8 cellular contexts compared by ENCODE assay signal in genomic region chr14:67695394-67695949, GRCh38. TPM values are rescaled to one million over a fixed set of nuclear protein-coding genes. Genes with fewer than 3 reads are reported as not detected.
DNase-seq lines count a peak whose midpoint lies in the region; ATAC-seq, FAIRE-seq and TF ChIP-seq lines count a peak whose summit lies in the region.

Gene RDH11, minus strand, starts transcription at chr14:67695764. Its CDS starts 61 bp downstream, at chr14:67695703.

- peak; percentile 98 for FAIRE-seq in HepG2 (lab: Jason Lieb, UNC)

- ATAC-seq in GM19328 (IDR thresholded peaks at IDR 0.05; ENCODE audit: unreplicated experiment) (peak; percentile 85), HG03520 (IDR thresholded peaks at IDR 0.05; ENCODE audit: unreplicated experiment) (peak; percentile 65), HepG2 (peak; percentile 96)

- TF ChIP-seq RAD21 in HepG2 (CRISPR knock-in tag; IDR thresholded peaks at IDR 0.05), result 0 out of 2 replicates have a peak, but pooled peaks have one; percentile 17

- H3K9ac ChIP-seq in BLaER1 treated with 17β-estradiol and CSF1 and Interleukin-3, amounts not matched to agents 10 nM and 100 nM, result peak within 1 kb of the TSS; percentile 78 to 91 (median 85)
- H3K9ac ChIP-seq in HepG2 (ENCODE audit: insufficient read depth, low read depth, low read length), result peak within 1 kb of the TSS; percentile 96

- H3K36me3 ChIP-seq in BLaER1 treated with 17β-estradiol and CSF1 and Interleukin-3, amounts not matched to agents 10 nM and 100 nM, result peaks cover 21 to 35% (median 28%) of the 10 kb centered on the region in 11 experiments
- peaks cover 5 to 26% of the 10 kb centered on the region in 2 experiments for H3K36me3 ChIP-seq in HepG2 (replicated peaks in 1 of 2; ENCODE audit: control insufficient read depth in 1 of 2, insufficient read depth in 2 of 2, low read length in 2 of 2)

- H3K4me2 ChIP-seq in BLaER1 treated with 17β-estradiol and CSF1 and Interleukin-3, amounts not matched to agents 10 nM and 100 nM, result peak within 1 kb of the TSS; percentile 72 to 96 (median 87)
- H3K4me2 ChIP-seq in HepG2 (ENCODE audit: low read depth, low read length), result peak within 1 kb of the TSS; percentile 85

- TF ChIP-seq EP300 in HepG2 (IDR thresholded peaks at IDR 0.05; ENCODE audit: low read depth in 2 of 2, low read length in 2 of 2) (no peak), HepG2 (CRISPR knock-in tag; IDR thresholded peaks at IDR 0.05; ENCODE audit: borderline replicate concordance) (no peak)

- intact Hi-C loops in HepG2 (cut with micrococcal nuclease; ENCODE audit: unreplicated experiment), result no loop called here

- DNase-seq in NCI-H748 (lab: John Stamatoyannopoulos, UW; ENCODE audit: unreplicated experiment) (peak; percentile 95), dermis blood vessel endothelial cell (peak; percentile 92), HepG2 (ENCODE audit: low spot score) (peak; percentile 90)
- peak; percentile 74 to 78 for DNase-seq in activated CD4-positive, alpha-beta T cell treated with anti-CD3 and anti-CD28 coated beads, Interleukin-2, amount 50 U/mL, for 4 hours
- DNase-seq in stimulated activated CD4-positive, alpha-beta T cell treated with anti-CD3 and anti-CD28 coated beads, Interleukin-4, amount 100 ng/mL, for 1 hour, result peak; percentile 75

- 0 out of 22 replicates have a peak, but pooled peaks cover 0 to 8% (median 0%) of the 10 kb centered on the region in 11 experiments for H3K9me3 ChIP-seq in BLaER1 treated with 17β-estradiol and CSF1 and Interleukin-3, amounts not matched to agents 10 nM and 100 nM (replicated peaks in 1 of 11)
- H3K9me3 ChIP-seq in HepG2 (ENCODE audit: low read length), result no peaks in the 10 kb centered on the region

- peak within 1 kb of the TSS; percentile 32 to 87 (median 83); a peak in 20 of 22 replicates for H3K27ac ChIP-seq in BLaER1 treated with 17β-estradiol and CSF1 and Interleukin-3, amounts not matched to agents 10 nM and 100 nM
- peak within 1 kb of the TSS; percentile 96 for H3K27ac ChIP-seq in HepG2 (ENCODE audit: extremely low read length, insufficient read depth, low read length)

- in situ Hi-C loops in HepG2 (cut with HindIII; ENCODE audit: extremely low pct_ligation_motif_present, low pct_unique_long_range_greater_than_20kb), result no loop called here

- H3K27me3 ChIP-seq in BLaER1 treated with 17β-estradiol and CSF1 and Interleukin-3, amounts not matched to agents 10 nM and 100 nM, result no peaks in the 10 kb centered on the region
- H3K27me3 ChIP-seq in HepG2 (ENCODE audit: control insufficient read depth in 1 of 2, insufficient read depth in 2 of 2, low read length in 2 of 2), result no peaks in the 10 kb centered on the region; a peak in 1 of 5 replicates

- CTCF ChIA-PET in HepG2 (lab: Yijun Ruan, JAX; ENCODE audit: low intra/inter-chr PET ratio, low total read pairs), result no interaction called here

- H3K4me1 ChIP-seq in BLaER1 treated with 17β-estradiol and CSF1 and Interleukin-3, amounts not matched to agents 10 nM and 100 nM, result peaks cover 11 to 65% (median 16%) of the 10 kb centered on the region in 10 experiments; a peak in 19 of 20 replicates
- H3K4me1 ChIP-seq in HepG2 (ENCODE audit: insufficient read depth, low read length), result peaks cover 52% of the 10 kb centered on the region

- 0 out of 2 replicates have a peak, but pooled peaks have one; percentile 7 for TF ChIP-seq CTCF in HepG2 (CRISPR knock-in tag; IDR thresholded peaks at IDR 0.05)

- POLR2A ChIA-PET in HepG2 (lab: Yijun Ruan, JAX), result interaction anchor here (0.6 to 2.2 kb wide), 14 partner anchors 9 to 336 kb away, joined by 3 to 13 read pairs (median 4); partner anchors contain the start of genes ATP6V1D, EIF2S1, PIGH and ZFYVE26

- H3K79me2 ChIP-seq in HepG2 (ENCODE audit: insufficient read depth, low read length), result peaks cover 35% of the 10 kb centered on the region

- no TSS peak for BruUV-seq in HepG2 (replicated peaks; lab: Mats Ljungman, UMichigan)

- H4K20me1 ChIP-seq in BLaER1 treated with 17β-estradiol and CSF1 and Interleukin-3, amounts not matched to agents 10 nM and 100 nM, result peaks cover 0 to 28% (median 15%) of the 10 kb centered on the region in 11 experiments; a peak in 8 of 22 replicates
- peaks cover 3% of the 10 kb centered on the region for H4K20me1 ChIP-seq in HepG2 (ENCODE audit: insufficient read depth, low read length)

- WGBS in HepG2 (ENCODE audit: low lambda C conversion rate), result 0% methylated on average over 14 of the region's 25 CpGs

- TF ChIP-seq POLR2A in HepG2 (IDR thresholded peaks at IDR 0.05; ENCODE audit: insufficient read depth in 1 of 2, low read depth in 2 of 2, low read length in 2 of 2), result peak; percentile 97 to 98

- no peak within 1 kb of the TSS for H2AFZ ChIP-seq in HepG2 (ENCODE audit: low read length)

- peak within 1 kb of the TSS; percentile 71 to 97 (median 91) for H3K4me3 ChIP-seq in BLaER1 treated with 17β-estradiol and CSF1 and Interleukin-3, amounts not matched to agents 10 nM and 100 nM
- H3K4me3 ChIP-seq in HepG2 (replicated peaks in 1 of 3; ENCODE audit: insufficient read depth in 1 of 3, low read depth in 2 of 3, low read length in 3 of 3), result peak within 1 kb of the TSS; percentile 94 to 99 (median 96)

TF ChIP-seq in HepG2, 621 proteins besides CTCF, POLR2A, EP300 and RAD21 (continues in another document):
- no peak for TF ChIP-seq SRY (CRISPR knock-in tag; IDR thresholded peaks at IDR 0.05)
- TF ChIP-seq TFDP2 (CRISPR knock-in tag; IDR thresholded peaks at IDR 0.05), result 0 out of 2 replicates have a peak, but pooled peaks have one; percentile 48
- no peak for TF ChIP-seq ZBTB10 (CRISPR knock-in tag; IDR thresholded peaks at IDR 0.05; ENCODE audit: borderline replicate concordance)
- TF ChIP-seq ZNF543 (CRISPR knock-in tag; IDR thresholded peaks at IDR 0.05), result peak; percentile 80

RNA-seq across cellular contexts. Expression of gene RDH11, which starts in this region (rescaled TPM):
- 91.9 and 113 TPM in 2 replicates for total RNA-seq in dermis blood vessel endothelial cell
- total RNA-seq in HepG2 (2016; rRNA removed; fragmentation: Illumina TruSeq; extraction: Trizol), result 51.5 and 106 TPM in 2 replicates
- total RNA-seq in HepG2 (2016; cell fraction: cytosol; rRNA removed; fragmentation: Illumina TruSeq; extraction: Trizol; ENCODE audit: low read depth), result 50.9 and 57.5 TPM in 2 replicates
- 46.6 and 104 TPM in 2 replicates for total RNA-seq in HepG2 (2016; cell fraction: insoluble cytoplasmic fraction; rRNA removed; fragmentation: Illumina TruSeq; extraction: Trizol)
- total RNA-seq in HepG2 (2016; cell fraction: membrane; rRNA removed; fragmentation: Illumina TruSeq; extraction: Trizol), result 32.4 and 37.5 TPM in 2 replicates
- total RNA-seq in HepG2 (2016; cell fraction: nucleus; rRNA removed; fragmentation: Illumina TruSeq; extraction: Trizol), result 91.5 and 107 TPM in 2 replicates
- polyA plus RNA-seq in HepG2 (2011; rRNA removed), result 131 and 167 TPM in 2 replicates
- polyA plus RNA-seq in HepG2 (2011; cell fraction: cytosol; rRNA removed), result 69.3 and 131 TPM in 2 replicates
- 180 and 230 TPM in 2 replicates for polyA plus RNA-seq in HepG2 (2011; cell fraction: nucleus; rRNA removed)
- 88.1 and 114 TPM in 2 replicates for polyA plus RNA-seq in HepG2 (2012)
- 4.9 TPM in 2 replicates for polyA plus RNA-seq in HepG2 (2016; cell fraction: cytosol; fragmentation: Illumina TruSeq; extraction: Trizol; ENCODE audit: low read depth)
- 39.8 and 43.7 TPM in 2 replicates for polyA plus RNA-seq in HepG2 (2016; cell fraction: insoluble cytoplasmic fraction; fragmentation: Illumina TruSeq; extraction: Trizol; ENCODE audit: low read depth)
- polyA plus RNA-seq in HepG2 (2016; cell fraction: membrane; fragmentation: Illumina TruSeq; extraction: Trizol; ENCODE audit: low read depth), result 10.9 and 12.8 TPM in 2 replicates
- 134 and 137 TPM in 2 replicates for polyA plus RNA-seq in HepG2 (2016; cell fraction: nucleus; fragmentation: Illumina TruSeq; extraction: Trizol; ENCODE audit: insufficient read depth, low read depth)
- polyA minus RNA-seq in HepG2 (2011; rRNA and poly(A)+ RNA removed; ENCODE audit: low replicate concordance), result 150 and 285 TPM in 2 replicates
- polyA minus RNA-seq in HepG2 (2011; cell fraction: cytosol; rRNA and poly(A)+ RNA removed), result 65.1 and 97.4 TPM in 2 replicates
- polyA minus RNA-seq in HepG2 (2011; cell fraction: nucleus; rRNA and poly(A)+ RNA removed), result 82.8 and 127 TPM in 2 replicates

Comparison
In these comparisons a context has a peak if more than half of its experiments do, and no peak if none do; other contexts are left out.
1. Peak in every context shown above with its lines: DNase-seq, ATAC-seq, H3K4me3 ChIP-seq and H3K27ac ChIP-seq.